Comparison of ENCODE assay signal across 2 cellular contexts in the genomic region with DNA sequence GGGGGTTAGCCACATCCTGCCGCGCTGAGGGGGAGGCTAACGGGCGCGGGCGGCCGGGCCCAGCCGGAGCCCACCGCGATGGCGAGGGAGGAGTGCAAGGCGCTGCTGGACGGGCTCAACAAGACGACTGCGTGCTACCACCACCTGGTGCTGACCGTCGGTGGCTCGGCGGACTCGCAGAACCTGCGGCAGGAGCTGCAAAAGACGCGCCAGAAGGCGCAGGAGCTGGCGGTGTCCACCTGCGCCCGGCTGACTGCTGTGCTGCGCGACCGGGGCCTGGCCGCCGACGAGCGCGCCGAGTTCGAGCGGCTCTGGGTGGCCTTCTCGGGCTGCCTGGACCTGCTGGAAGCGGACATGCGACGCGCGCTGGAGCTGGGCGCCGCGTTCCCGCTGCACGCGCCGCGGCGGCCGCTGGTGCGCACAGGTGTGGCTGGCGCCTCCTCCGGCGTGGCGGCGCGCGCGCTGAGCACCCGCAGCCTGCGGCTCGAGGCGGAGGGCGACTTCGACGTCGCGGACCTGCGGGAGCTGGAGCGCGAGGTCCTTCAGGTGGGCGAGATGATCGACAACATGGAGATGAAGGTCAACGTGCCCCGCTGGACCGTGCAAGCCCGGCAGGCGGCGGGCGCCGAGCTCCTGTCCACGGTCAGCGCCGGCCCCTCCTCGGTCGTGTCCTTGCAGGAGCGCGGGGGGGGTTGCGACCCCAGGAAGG.
TF ChIP-seq lines count a peak whose summit lies in the region.

No MANE protein-coding gene starts in this region.

TF ChIP-seq in SK-N-SH, 30 proteins besides CTCF, POLR2A, EP300 and RAD21 (continued from another document):
- TF ChIP-seq, protein P1, sequence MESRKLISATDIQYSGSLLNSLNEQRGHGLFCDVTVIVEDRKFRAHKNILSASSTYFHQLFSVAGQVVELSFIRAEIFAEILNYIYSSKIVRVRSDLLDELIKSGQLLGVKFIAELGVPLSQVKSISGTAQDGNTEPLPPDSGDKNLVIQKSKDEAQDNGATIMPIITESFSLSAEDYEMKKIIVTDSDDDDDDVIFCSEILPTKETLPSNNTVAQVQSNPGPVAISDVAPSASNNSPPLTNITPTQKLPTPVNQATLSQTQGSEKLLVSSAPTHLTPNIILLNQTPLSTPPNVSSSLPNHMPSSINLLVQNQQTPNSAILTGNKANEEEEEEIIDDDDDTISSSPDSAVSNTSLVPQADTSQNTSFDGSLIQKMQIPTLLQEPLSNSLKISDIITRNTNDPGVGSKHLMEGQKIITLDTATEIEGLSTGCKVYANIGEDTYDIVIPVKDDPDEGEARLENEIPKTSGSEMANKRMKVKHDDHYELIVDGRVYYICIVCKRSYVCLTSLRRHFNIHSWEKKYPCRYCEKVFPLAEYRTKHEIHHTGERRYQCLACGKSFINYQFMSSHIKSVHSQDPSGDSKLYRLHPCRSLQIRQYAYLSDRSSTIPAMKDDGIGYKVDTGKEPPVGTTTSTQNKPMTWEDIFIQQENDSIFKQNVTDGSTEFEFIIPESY (IDR thresholded peaks at IDR 0.05; ENCODE audit: borderline replicate concordance, low read depth): no peak
- no peak for TF ChIP-seq FOXJ3 (CRISPR knock-in tag; IDR thresholded peaks at IDR 0.05)
- no peak for TF ChIP-seq NFIC (IDR thresholded peaks at IDR 0.05; ENCODE audit: borderline replicate concordance)
- TF ChIP-seq, protein P2, sequence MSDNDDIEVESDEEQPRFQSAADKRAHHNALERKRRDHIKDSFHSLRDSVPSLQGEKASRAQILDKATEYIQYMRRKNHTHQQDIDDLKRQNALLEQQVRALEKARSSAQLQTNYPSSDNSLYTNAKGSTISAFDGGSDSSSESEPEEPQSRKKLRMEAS (IDR thresholded peaks at IDR 0.05; ENCODE audit: low read depth): no peak
- TF ChIP-seq RFX5 (IDR thresholded peaks at IDR 0.05; ENCODE audit: low read length): no peak
- no peak for TF ChIP-seq RCOR1 (IDR thresholded peaks at IDR 0.05; ENCODE audit: low read length)
- no peak for TF ChIP-seq CHD2 (IDR thresholded peaks at IDR 0.05; ENCODE audit: low read length, partially characterized antibody)
- no peak for TF ChIP-seq SMC3 (IDR thresholded peaks at IDR 0.05; ENCODE audit: low read depth, low read length)
- no peak for TF ChIP-seq USF2 (IDR thresholded peaks at IDR 0.05; ENCODE audit: borderline replicate concordance, low read depth, low read length)
- no peak for TF ChIP-seq EZH2phosphoT487 (IDR thresholded peaks at IDR 0.05; ENCODE audit: borderline replicate concordance, low read depth)
- no peak for TF ChIP-seq GATA2 (CRISPR knock-in tag; IDR thresholded peaks at IDR 0.05)
- no peak for TF ChIP-seq MEF2A (IDR thresholded peaks at IDR 0.05; ENCODE audit: borderline replicate concordance, low read depth)
- no peak for TF ChIP-seq FOXM1 (IDR thresholded peaks at IDR 0.05; ENCODE audit: low read depth)
- TF ChIP-seq JUND (IDR thresholded peaks at IDR 0.05): no peak
- no peak for TF ChIP-seq RXRA (IDR thresholded peaks at IDR 0.05; ENCODE audit: borderline replicate concordance, low read depth)
- no peak for TF ChIP-seq FOSL2 (IDR thresholded peaks at IDR 0.05; ENCODE audit: borderline replicate concordance, low read depth)
- TF ChIP-seq YY1 (IDR thresholded peaks at IDR 0.05; ENCODE audit: low read depth): no peak
- no peak for TF ChIP-seq USF1 (IDR thresholded peaks at IDR 0.05; ENCODE audit: borderline replicate concordance, low read depth)

TF ChIP-seq in SK-N-SH treated with all-trans-retinoic acid at 6 μM for 48 hours, 23 proteins besides CTCF, POLR2A, EP300 and RAD21 (continued from another document):
- TF ChIP-seq, protein P3, sequence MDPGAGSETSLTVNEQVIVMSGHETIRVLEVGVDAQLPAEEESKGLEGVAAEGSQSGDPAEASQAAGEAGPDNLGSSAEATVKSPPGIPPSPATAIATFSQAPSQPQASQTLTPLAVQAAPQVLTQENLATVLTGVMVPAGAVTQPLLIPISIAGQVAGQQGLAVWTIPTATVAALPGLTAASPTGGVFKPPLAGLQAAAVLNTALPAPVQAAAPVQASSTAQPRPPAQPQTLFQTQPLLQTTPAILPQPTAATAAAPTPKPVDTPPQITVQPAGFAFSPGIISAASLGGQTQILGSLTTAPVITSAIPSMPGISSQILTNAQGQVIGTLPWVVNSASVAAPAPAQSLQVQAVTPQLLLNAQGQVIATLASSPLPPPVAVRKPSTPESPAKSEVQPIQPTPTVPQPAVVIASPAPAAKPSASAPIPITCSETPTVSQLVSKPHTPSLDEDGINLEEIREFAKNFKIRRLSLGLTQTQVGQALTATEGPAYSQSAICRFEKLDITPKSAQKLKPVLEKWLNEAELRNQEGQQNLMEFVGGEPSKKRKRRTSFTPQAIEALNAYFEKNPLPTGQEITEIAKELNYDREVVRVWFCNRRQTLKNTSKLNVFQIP (CRISPR knock-in tag; IDR thresholded peaks at IDR 0.05; ENCODE audit: borderline replicate concordance, low read depth): no peak
